Comparison of ENCODE assay signal across 8 cellular contexts in genomic region chr6:43059168-43060033, GRCh38. TPM values are rescaled to one million over a fixed set of nuclear protein-coding genes. Genes with fewer than 3 reads are reported as not detected.
A peak's percentile ranks its signal among the peaks of the same experiment; 100 is the strongest.
DNase-seq lines count a peak whose midpoint lies in the region; ATAC-seq and TF ChIP-seq lines count a peak whose summit lies in the region.

TSS of gene KLC4 (plus strand) at chr6:43059631. CDS start at chr6:43061336, 1,705 bp downstream.
TSS of gene MRPL2 (minus strand) at chr6:43059434. CDS start at chr6:43059381, 53 bp downstream.

- peaks cover 20 to 31% (median 26%) of the 10 kb centered on the region in 10 experiments for H3K4me1 ChIP-seq in BLaER1 treated with 17β-estradiol and CSF1 and Interleukin-3, amounts not matched to agents 10 nM and 100 nM
- H3K4me1 ChIP-seq in left lung: peaks cover 15 to 33% of the 10 kb centered on the region in 2 donors

- DNase-seq in NCI-H748 (lab: John Stamatoyannopoulos, UW; ENCODE audit: unreplicated experiment) (peak; percentile 100), dermis blood vessel endothelial cell (peak; percentile 99), left lung (peak; percentile 98 to 99)
- peak; percentile 91 to 97 for DNase-seq in activated CD4-positive, alpha-beta T cell treated with anti-CD3 and anti-CD28 coated beads, Interleukin-2, amount 50 U/mL, for 24 hours (ENCODE audit: low read depth in 1 of 2, low spot score in 1 of 2)
- DNase-seq in stimulated activated CD4-positive, alpha-beta T cell treated with anti-CD3 and anti-CD28 coated beads, Interleukin-2, amount 100 ng/mL, for 48 hours: peak; percentile 94 to 95

- H3K9me3 ChIP-seq in BLaER1 treated with 17β-estradiol and CSF1 and Interleukin-3, amounts not matched to agents 10 nM and 100 nM (replicated peaks in 1 of 11): no peaks in the 10 kb centered on the region
- no peaks in the 10 kb centered on the region for H3K9me3 ChIP-seq in left lung

- peak within 1 kb of the TSS; percentile 83 to 95 (median 92) for H3K9ac ChIP-seq in BLaER1 treated with 17β-estradiol and CSF1 and Interleukin-3, amounts not matched to agents 10 nM and 100 nM

- peak within 1 kb of the TSS; percentile 86 to 99 (median 95) for H3K4me2 ChIP-seq in BLaER1 treated with 17β-estradiol and CSF1 and Interleukin-3, amounts not matched to agents 10 nM and 100 nM

- H3K4me3 ChIP-seq in BLaER1 treated with 17β-estradiol and CSF1 and Interleukin-3, amounts not matched to agents 10 nM and 100 nM: peak within 1 kb of the TSS; percentile 76 to 98 (median 90)
- H3K4me3 ChIP-seq in left lung: peak within 1 kb of the TSS; percentile 78 to 83

- no peak for TF ChIP-seq CTCF in left lung (IDR thresholded peaks at IDR 0.05)

- H3K27me3 ChIP-seq in BLaER1 treated with 17β-estradiol and CSF1 and Interleukin-3, amounts not matched to agents 10 nM and 100 nM: no peaks in the 10 kb centered on the region
- no peaks in the 10 kb centered on the region for H3K27me3 ChIP-seq in left lung

- intact Hi-C loops in left lung (cut with DNase I): no loop called here

- ATAC-seq in GM19351 (IDR thresholded peaks at IDR 0.05; ENCODE audit: unreplicated experiment): peak; percentile 88
- peak; percentile 91 for ATAC-seq in HG03521 (IDR thresholded peaks at IDR 0.05; ENCODE audit: unreplicated experiment)
- ATAC-seq in left lung: peak; percentile 95

- peak within 1 kb of the TSS; percentile 82 to 96 (median 92) for H3K27ac ChIP-seq in BLaER1 treated with 17β-estradiol and CSF1 and Interleukin-3, amounts not matched to agents 10 nM and 100 nM
- peak within 1 kb of the TSS; percentile 86 to 90 for H3K27ac ChIP-seq in left lung

- no peaks in the 10 kb centered on the region for H4K20me1 ChIP-seq in BLaER1 treated with 17β-estradiol and CSF1 and Interleukin-3, amounts not matched to agents 10 nM and 100 nM

- peaks cover 30 to 55% (median 41%) of the 10 kb centered on the region in 11 experiments for H3K36me3 ChIP-seq in BLaER1 treated with 17β-estradiol and CSF1 and Interleukin-3, amounts not matched to agents 10 nM and 100 nM
- H3K36me3 ChIP-seq in left lung: peaks cover 0 to 43% of the 10 kb centered on the region in 2 donors

RNA-seq across cellular contexts. Expression of gene KLC4, which starts in this region (rescaled TPM):
- 17.3 and 19.9 TPM in 2 replicates for total RNA-seq in dermis blood vessel endothelial cell
- total RNA-seq in left lung: 10 to 100 TPM; 20.2 to 38.8 TPM

RNA-seq across cellular contexts. Expression of gene MRPL2, which starts in this region (rescaled TPM):
- total RNA-seq in dermis blood vessel endothelial cell (18.5 and 19.4 TPM in 2 replicates), left lung (10 to 100 TPM; 35.2 to 43.4 TPM)

Comparison
In these comparisons a context has a peak if more than half of its experiments do, and no peak if none do; other contexts are left out.
1. Peak in every context shown above with its lines: DNase-seq, ATAC-seq, H3K4me3 ChIP-seq and H3K27ac ChIP-seq.